ENCODE assay signal across 25 cellular contexts in the genomic region with DNA sequence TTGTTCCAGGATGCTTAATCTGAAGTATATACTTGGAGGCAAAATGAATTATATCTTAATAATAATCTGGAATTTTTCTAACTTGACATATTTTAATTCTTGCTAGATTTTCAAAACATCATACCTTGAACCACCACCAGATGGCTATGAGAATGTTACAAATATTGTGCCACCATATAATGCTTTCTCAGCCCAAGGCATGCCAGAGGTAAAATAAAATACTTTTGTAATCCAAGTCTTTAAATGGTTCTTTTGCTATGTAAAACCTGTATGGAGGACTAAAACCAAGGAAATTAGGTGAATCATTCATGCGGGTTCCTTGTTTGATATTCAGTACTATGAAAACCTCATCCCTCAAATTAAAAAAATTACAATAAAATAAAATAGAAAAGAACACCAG. TPM values are rescaled to one million over a fixed set of nuclear protein-coding genes. Genes with fewer than 3 reads are reported as not detected.
A peak's percentile ranks its signal among the peaks of the same experiment; 100 is the strongest.
DNase-seq lines count a peak whose midpoint lies in the region; ATAC-seq and TF ChIP-seq lines count a peak whose summit lies in the region.
"Had no signal": no experiment of that assay in that cellular context is flagged by ENCODE, and none has a peak within 500 bp of the region (broad histone marks: within the 10 kb centered on the region; RNA-seq: fewer than 3 reads in every experiment).

No MANE protein-coding gene starts in this region.

- no peak overlapping the region for H3K27ac Mint-ChIP-seq in H9
- H3K27ac Mint-ChIP-seq in endodermal cell: no peak overlapping the region
- H3K27ac Mint-ChIP-seq: activated naive CD8-positive, alpha-beta T cell treated with anti-CD3 and anti-CD28 coated beads, Interleukin-2, amount 50 U/mL, for 24 hours; brain; CD8-positive, alpha-beta T cell; dendritic cell treated with granulocyte-macrophage colony-stimulating factor and Interleukin-4, amounts not matched to agents 40 ng/mL and 50 ng/mL, for 4 days; memory B cell; naive thymus-derived CD4-positive, alpha-beta T cell; stimulated activated naive B cell treated with anti-CD40 and anti-IgM and Interleukin-4, amounts not matched to agents 10 μg/mL and 1 μg/mL and 100 μg/mL, for 72 hours had no signal

- no peak overlapping the region for H2BK12ac ChIP-seq in H9 (ENCODE audit: insufficient read length, low read depth, low read length)

- H3K4me1 ChIP-seq in H9 (ENCODE audit: insufficient read depth, low read length) (no peaks in the 10 kb centered on the region), endodermal cell (ENCODE audit: control insufficient read depth, insufficient read depth, low read length) (no peaks in the 10 kb centered on the region), osteoblast (ENCODE audit: insufficient read depth, low read length) (no peaks in the 10 kb centered on the region)
- H3K4me1 ChIP-seq: gastroesophageal sphincter had no signal

- H3K9me3 ChIP-seq in H9 (ENCODE audit: control insufficient read depth, low read depth, low read length) (no peaks in the 10 kb centered on the region), endodermal cell (ENCODE audit: control insufficient read depth, low read length) (no peaks in the 10 kb centered on the region), osteoblast (ENCODE audit: low read depth, low read length) (no peaks in the 10 kb centered on the region)
- H3K9me3 ChIP-seq: gastroesophageal sphincter, thoracic aorta had no signal

- no peaks in the 10 kb centered on the region for H3K27me3 ChIP-seq in H9 (ENCODE audit: insufficient read depth, low read length)
- no peaks in the 10 kb centered on the region for H3K27me3 ChIP-seq in endodermal cell (ENCODE audit: control insufficient read depth, insufficient read depth, low read length, poor library complexity, severe bottlenecking)
- H3K27me3 ChIP-seq in osteoblast (ENCODE audit: insufficient read depth, low read length): no peaks in the 10 kb centered on the region
- H3K27me3 ChIP-seq: gastroesophageal sphincter had no signal

- TF ChIP-seq CTCF in H9 (conservative IDR thresholded peaks at IDR 0.05) (peak; percentile 36), endodermal cell (conservative IDR thresholded peaks at IDR 0.05) (peak; percentile 42), osteoblast (IDR thresholded peaks at IDR 0.05; ENCODE audit: extremely low read depth, low read depth, low read length) (peak; percentile 27)

- no peaks in the 10 kb centered on the region for H3K23me2 ChIP-seq in H9 (ENCODE audit: insufficient read length, low read depth, low read length, poor library complexity, severe bottlenecking)

- H2BK5ac ChIP-seq in H9 (ENCODE audit: insufficient read length, low read length): no peak overlapping the region

- H2AFZ ChIP-seq in H9 (ENCODE audit: low read length): no peak overlapping the region
- H2AFZ ChIP-seq in osteoblast (ENCODE audit: low read length): no peak overlapping the region

- no CpG with 5 or more reads among the region's 1 CpG for WGBS in H9 (ENCODE audit: extremely low coverage, insufficient read length, low lambda C conversion rate)
- 100% methylated on average over 1 of the region's 1 CpG; no CpG with 5 or more reads in 1 of the 2 experiments for WGBS in endodermal cell (ENCODE audit: insufficient coverage in 1 of 2, insufficient read length in 1 of 2), 2 experiments

- H2AK5ac ChIP-seq in H9 (ENCODE audit: insufficient read length, low read length): no peak overlapping the region

- H3K4me2 ChIP-seq in H9 (ENCODE audit: insufficient read depth, insufficient read length, low read length): no peak overlapping the region
- no peak overlapping the region for H3K4me2 ChIP-seq in osteoblast (ENCODE audit: insufficient read depth, low read length)

- H4K5ac ChIP-seq in H9 (ENCODE audit: insufficient read length, low read depth, low read length): no peak overlapping the region

- H3K36me3 ChIP-seq in endodermal cell (ENCODE audit: control insufficient read depth, insufficient read depth, low read length) (no peaks in the 10 kb centered on the region), osteoblast (ENCODE audit: insufficient read depth, low read length) (no peaks in the 10 kb centered on the region)
- H3K36me3 ChIP-seq: gastroesophageal sphincter, thoracic aorta had no signal

- H4K20me1 ChIP-seq in H9 (ENCODE audit: control insufficient read depth, insufficient read depth, insufficient read length): no peaks in the 10 kb centered on the region
- H4K20me1 ChIP-seq in osteoblast (ENCODE audit: insufficient read depth, low read length): no peaks in the 10 kb centered on the region

- H2BK15ac ChIP-seq in H9 (ENCODE audit: low read depth, low read length): no peak overlapping the region

- H3K4me3 ChIP-seq in endodermal cell (ENCODE audit: low read length): no peak overlapping the region
- H3K4me3 ChIP-seq in osteoblast (ENCODE audit: insufficient read depth, low read length): no peak overlapping the region
- H3K4me3 ChIP-seq: gastroesophageal sphincter, thoracic aorta had no signal

- no peak for ATAC-seq in GM21381 (IDR thresholded peaks at IDR 0.05; ENCODE audit: unreplicated experiment)
- ATAC-seq: activated naive CD8-positive, alpha-beta T cell treated with anti-CD3 and anti-CD28 coated beads, Interleukin-2, amount 50 U/mL, for 24 hours; CD8-positive, alpha-beta T cell; gastroesophageal sphincter; naive thymus-derived CD4-positive, alpha-beta T cell; stimulated activated naive B cell treated with anti-CD40 and anti-IgM and Interleukin-4, amounts not matched to agents 10 μg/mL and 1 μg/mL and 100 μg/mL, for 72 hours had no signal

- no peak overlapping the region for H3T11ph ChIP-seq in H9 (ENCODE audit: low read length)

- H3K9me3 Mint-ChIP-seq in H9 (no peaks in the 10 kb centered on the region; a peak in 1 of 5 replicates), endodermal cell (no peaks in the 10 kb centered on the region)
- H3K9me3 Mint-ChIP-seq: activated naive CD8-positive, alpha-beta T cell treated with anti-CD3 and anti-CD28 coated beads, Interleukin-2, amount 50 U/mL, for 24 hours; brain; CD8-positive, alpha-beta T cell; dendritic cell treated with granulocyte-macrophage colony-stimulating factor and Interleukin-4, amounts not matched to agents 40 ng/mL and 50 ng/mL, for 4 days; memory B cell; stimulated activated naive B cell treated with anti-CD40 and anti-IgM and Interleukin-4, amounts not matched to agents 10 μg/mL and 1 μg/mL and 100 μg/mL, for 72 hours had no signal

- H3K9ac ChIP-seq in H9 (ENCODE audit: extremely low read depth, insufficient read length, low read length) (no peak overlapping the region), endodermal cell (ENCODE audit: extremely low read depth, low read length, poor library complexity, severe bottlenecking) (no peak overlapping the region)

- no peak overlapping the region for H3K56ac ChIP-seq in H9 (ENCODE audit: insufficient read length, low read depth, low read length)

- H4K8ac ChIP-seq in H9 (replicated peaks; ENCODE audit: insufficient read length, low read depth, low read length): no peak overlapping the region

- no peak overlapping the region for H2BK120ac ChIP-seq in H9 (ENCODE audit: low read depth, low read length, poor library complexity, severe bottlenecking)

- H3K18ac ChIP-seq in H9 (ENCODE audit: insufficient read length, low read depth, low read length): no peak overlapping the region

- H3K36me3 Mint-ChIP-seq in H9 (ENCODE audit: insufficient read depth in 1 of 3, low read depth in 3 of 3): no peaks in the 10 kb centered on the region; a peak in 1 of 7 replicates
- no peaks in the 10 kb centered on the region for H3K36me3 Mint-ChIP-seq in endodermal cell (ENCODE audit: low read depth)
- H3K36me3 Mint-ChIP-seq: CD8-positive, alpha-beta T cell; memory B cell; naive thymus-derived CD4-positive, alpha-beta T cell; stimulated activated naive B cell treated with anti-CD40 and anti-IgM and Interleukin-4, amounts not matched to agents 10 μg/mL and 1 μg/mL and 100 μg/mL, for 72 hours had no signal

- H3K4me1 Mint-ChIP-seq in H9 (no peaks in the 10 kb centered on the region), endodermal cell (no peaks in the 10 kb centered on the region)
- H3K4me1 Mint-ChIP-seq: activated naive CD8-positive, alpha-beta T cell treated with anti-CD3 and anti-CD28 coated beads, Interleukin-2, amount 50 U/mL, for 24 hours; brain; memory B cell; naive thymus-derived CD4-positive, alpha-beta T cell; stimulated activated naive B cell treated with anti-CD40 and anti-IgM and Interleukin-4, amounts not matched to agents 10 μg/mL and 1 μg/mL and 100 μg/mL, for 72 hours had no signal

- no peak overlapping the region for H2BK20ac ChIP-seq in H9 (ENCODE audit: low read depth, low read length, poor library complexity, severe bottlenecking)

- no peak overlapping the region for H3K4ac ChIP-seq in H9 (ENCODE audit: low read depth, low read length)

- H3K27ac ChIP-seq in H9 (ENCODE audit: insufficient read length, low read depth, low read length) (no peak overlapping the region), endodermal cell (ENCODE audit: low read depth, low read length) (no peak overlapping the region), osteoblast (ENCODE audit: low read depth, low read length) (no peak overlapping the region)
- H3K27ac ChIP-seq: gastroesophageal sphincter, thoracic aorta had no signal

- H3K27me3 Mint-ChIP-seq in H9 (ENCODE audit: low read depth) (no peaks in the 10 kb centered on the region), endodermal cell (ENCODE audit: insufficient read depth) (no peaks in the 10 kb centered on the region)
- H3K27me3 Mint-ChIP-seq: brain; dendritic cell treated with granulocyte-macrophage colony-stimulating factor and Interleukin-4, amounts not matched to agents 40 ng/mL and 50 ng/mL, for 4 days had no signal

- H3K4me3 Mint-ChIP-seq in H9 (no peak overlapping the region), endodermal cell (no peak overlapping the region)
- H3K4me3 Mint-ChIP-seq: activated naive CD8-positive, alpha-beta T cell treated with anti-CD3 and anti-CD28 coated beads, Interleukin-2, amount 50 U/mL, for 24 hours; brain; CD8-positive, alpha-beta T cell; dendritic cell treated with granulocyte-macrophage colony-stimulating factor and Interleukin-4, amounts not matched to agents 40 ng/mL and 50 ng/mL, for 4 days; memory B cell; naive thymus-derived CD4-positive, alpha-beta T cell; stimulated activated naive B cell treated with anti-CD40 and anti-IgM and Interleukin-4, amounts not matched to agents 10 μg/mL and 1 μg/mL and 100 μg/mL, for 72 hours had no signal

- no peaks in the 10 kb centered on the region for H3K79me1 ChIP-seq in H9 (ENCODE audit: insufficient read depth, low read depth, low read length, poor library complexity, severe bottlenecking)

- H4K91ac ChIP-seq in H9 (ENCODE audit: insufficient read length, low read depth, low read length): no peak overlapping the region

- no peak overlapping the region for H3K23ac ChIP-seq in H9 (ENCODE audit: insufficient read length, low read depth, low read length)

- no peak overlapping the region for H3K14ac ChIP-seq in H9 (ENCODE audit: insufficient read depth, low read length)

- no peaks in the 10 kb centered on the region for H3K79me2 ChIP-seq in H9 (ENCODE audit: insufficient read depth, low read length)
- H3K79me2 ChIP-seq in osteoblast (ENCODE audit: insufficient read depth, low read length): no peaks in the 10 kb centered on the region

- no peak for DNase-seq in H9
- peak; percentile 2 for DNase-seq in NCI-H69 (lab: John Stamatoyannopoulos, UW)
- DNase-seq in endodermal cell: no peak
- no peak for DNase-seq in osteoblast (ENCODE audit: insufficient read length, low spot score, missing footprints)
- DNase-seq in germinal center (ENCODE audit: low spot score): no peak
- no peak for DNase-seq in DMS 273 (lab: John Stamatoyannopoulos, UW; ENCODE audit: unreplicated experiment)
- DNase-seq: activated effector memory CD4-positive, alpha-beta T cell treated with Interleukin-2 at 50 U/mL for 16 hours; activated naive CD8-positive, alpha-beta T cell treated with anti-CD3 and anti-CD28 coated beads, Interleukin-2, amount 50 U/mL, for 24 hours; CD8-positive, alpha-beta T cell; DMS79 treated with DMSO at 0.1 percent for 48 hours; HCEC 1CT; naive thymus-derived CD4-positive, alpha-beta T cell; NCI-H1105; NCI-H2107; NCI-H510A treated with DMSO at 0.1 percent for 48 hours; SIG-M5; stimulated activated CD4-positive, alpha-beta T cell treated with anti-CD3 and anti-CD28 coated beads, Interleukin-1b, Interleukin-23, amount 100 ng/mL, for 48 hours; stimulated activated naive B cell treated with anti-CD40 and anti-IgM and Interleukin-4, amounts not matched to agents 10 μg/mL and 1 μg/mL and 100 μg/mL, for 72 hours had no signal

RNA-seq across cellular contexts. Expression of a gene that starts 14.4 kb away (rescaled TPM):
- total RNA-seq in H9 (2021): 1.8 and 2.1 TPM in 2 replicates
- total RNA-seq in endodermal cell: 1 to 10 TPM; 3.3 to 8.8 TPM
- 18.7 TPM for polyA plus RNA-seq in endodermal cell (2013, experiment 1 of 2)
- polyA plus RNA-seq in endodermal cell (2013, experiment 2 of 2): 17.8 TPM
- 0.59 and 1.8 TPM in 2 replicates for total RNA-seq in osteoblast
- total RNA-seq: CD8-positive, alpha-beta T cell; naive thymus-derived CD4-positive, alpha-beta T cell; T-helper 1 cell treated with Interleukin-12 subunit alpha and Interleukin-12 subunit beta and Interleukin-4 antibody, amounts not matched to agents 30 ng/mL and 1 ng/mL, for 36 hours had no signal
- polyA plus RNA-seq: naive thymus-derived CD4-positive, alpha-beta T cell had no signal
